In genomic region chr11:61697093-61697492, GRCh38 we compare ENCODE assay signal across 11 cellular contexts. TPM values are rescaled to one million over a fixed set of nuclear protein-coding genes. Genes with fewer than 3 reads are reported as not detected.
DNase-seq lines count a peak whose midpoint lies in the region; ATAC-seq, FAIRE-seq and TF ChIP-seq lines count a peak whose summit lies in the region.
"Had no signal": no experiment of that assay in that cellular context is flagged by ENCODE, and none has a peak within 500 bp of the region (broad histone marks: within the 10 kb centered on the region; RNA-seq: fewer than 3 reads in every experiment).

No MANE protein-coding gene starts in this region.

- intact Hi-C loops in sciatic nerve (cut with DNase I): no loop called here

- H3K9me3 ChIP-seq in subcutaneous abdominal adipose tissue (ENCODE audit: control insufficient read depth in 5 of 5, low read length in 5 of 5) (no peaks in the 10 kb centered on the region), WERI-Rb-1 (ENCODE audit: severe bottlenecking) (no peaks in the 10 kb centered on the region)

- peaks cover 0 to 14% (median 0%) of the 10 kb centered on the region in 5 donors for H3K27me3 ChIP-seq in subcutaneous abdominal adipose tissue (ENCODE audit: control insufficient read depth in 5 of 5, insufficient read depth in 4 of 5, low read length in 5 of 5)
- H3K27me3 ChIP-seq in WERI-Rb-1 (ENCODE audit: insufficient read depth, low read depth, severe bottlenecking): no peaks in the 10 kb centered on the region

- no peaks in the 10 kb centered on the region for H3K9me3 Mint-ChIP-seq in activated T-helper 17 cell treated with anti-CD3 and anti-CD28 coated beads, Interleukin-2, amount 50 U/mL, for 72 hours

- H3K9ac ChIP-seq in subcutaneous abdominal adipose tissue (ENCODE audit: low read length in 5 of 5): no peak overlapping the region

- H3K4me1 ChIP-seq in subcutaneous abdominal adipose tissue (ENCODE audit: control insufficient read depth in 5 of 5, insufficient read depth in 5 of 5, low read length in 5 of 5): peaks cover 21 to 77% (median 73%) of the 10 kb centered on the region in 5 donors

- peak overlapping the region; percentile 75 for H3K4me3 Mint-ChIP-seq in activated T-helper 17 cell treated with anti-CD3 and anti-CD28 coated beads, Interleukin-2, amount 50 U/mL, for 72 hours

- peak; percentile 76 for DNase-seq in H54 (ENCODE audit: insufficient read length, low spot score)
- DNase-seq in islet precursor cell: peak; percentile 95
- no peak for DNase-seq in foreskin melanocyte
- DNase-seq in WERI-Rb-1: no peak
- DNase-seq in sciatic nerve (ENCODE audit: low spot score): no peak
- DNase-seq: DMS79 treated with DMSO at 0.1 percent for 48 hours, GOT3, NCI-H187 had no signal

- H3K4me3 ChIP-seq in subcutaneous abdominal adipose tissue (ENCODE audit: low read depth in 1 of 5, low read length in 5 of 5): no peak overlapping the region
- H3K4me3 ChIP-seq in WERI-Rb-1 (ENCODE audit: low read depth, low read length): no peak overlapping the region

- ATAC-seq in activated T-helper 17 cell treated with anti-CD3 and anti-CD28 coated beads, Interleukin-2, amount 50 U/mL, for 72 hours (replicated peaks): no peak
- ATAC-seq in GM18867 (IDR thresholded peaks at IDR 0.05; ENCODE audit: unreplicated experiment): no peak
- no peak for ATAC-seq in sciatic nerve

- H3K27me3 Mint-ChIP-seq in activated T-helper 17 cell treated with anti-CD3 and anti-CD28 coated beads, Interleukin-2, amount 50 U/mL, for 72 hours: no peaks in the 10 kb centered on the region

- no peaks in the 10 kb centered on the region for H3K36me3 ChIP-seq in subcutaneous abdominal adipose tissue (ENCODE audit: control insufficient read depth in 5 of 5, insufficient read depth in 5 of 5, low read length in 5 of 5)
- no peaks in the 10 kb centered on the region for H3K36me3 ChIP-seq in WERI-Rb-1

- peaks cover 8% of the 10 kb centered on the region for H3K4me1 Mint-ChIP-seq in activated T-helper 17 cell treated with anti-CD3 and anti-CD28 coated beads, Interleukin-2, amount 50 U/mL, for 72 hours

- no peak for FAIRE-seq in H54 (lab: Jason Lieb, UNC)

- H3K27ac Mint-ChIP-seq in activated T-helper 17 cell treated with anti-CD3 and anti-CD28 coated beads, Interleukin-2, amount 50 U/mL, for 72 hours: no peak overlapping the region

- H3K36me3 Mint-ChIP-seq in activated T-helper 17 cell treated with anti-CD3 and anti-CD28 coated beads, Interleukin-2, amount 50 U/mL, for 72 hours (ENCODE audit: low read depth): no peaks in the 10 kb centered on the region

- peak overlapping the region; percentile 54 for H3K27ac ChIP-seq in subcutaneous abdominal adipose tissue (ENCODE audit: low read depth, low read length)
- H3K27ac ChIP-seq in WERI-Rb-1: no peak overlapping the region

- TF ChIP-seq CTCF in WERI-Rb-1 (IDR thresholded peaks at IDR 0.05; ENCODE audit: low read depth, low read length): no peak

- no peak for TF ChIP-seq POLR2A in H54 (IDR thresholded peaks at IDR 0.05; ENCODE audit: low read depth, low read length)

RNA-seq across cellular contexts. Expression of gene DAGLA, which starts 16.9 kb away (rescaled TPM):
- under 1 TPM; 0.11 to 0.13 TPM for total RNA-seq in activated T-helper 17 cell treated with anti-CD3 and anti-CD28 coated beads, Interleukin-2, amount 50 U/mL, for 72 hours
- total RNA-seq in sciatic nerve: 4.8 TPM

RNA-seq across cellular contexts. Expression of gene MYRF, which starts 55.3 kb away (rescaled TPM):
- 1 to 10 TPM; 1.2 to 5.9 TPM for total RNA-seq in activated T-helper 17 cell treated with anti-CD3 and anti-CD28 coated beads, Interleukin-2, amount 50 U/mL, for 72 hours
- 10.4 TPM for total RNA-seq in sciatic nerve

Comparison
In these comparisons a context has a peak if more than half of its experiments do, and no peak if none do; other contexts are left out.
1. DNase-seq: peak in H54 (single experiment) and islet precursor cell (single experiment); none in foreskin melanocyte (single experiment), WERI-Rb-1 (single experiment) and sciatic nerve (single experiment).